In genomic region chr14:55605793-55606192, GRCh38 we compare ENCODE assay signal across 17 cellular contexts. TPM values are rescaled to one million over a fixed set of nuclear protein-coding genes. Genes with fewer than 3 reads are reported as not detected.
DNase-seq lines count a peak whose midpoint lies in the region; ATAC-seq, FAIRE-seq and TF ChIP-seq lines count a peak whose summit lies in the region.
"Had no signal": no experiment of that assay in that cellular context is flagged by ENCODE, and none has a peak within 500 bp of the region (broad histone marks: within the 10 kb centered on the region; RNA-seq: fewer than 3 reads in every experiment).

No MANE protein-coding gene starts in this region.

- no peaks in the 10 kb centered on the region for H3K9me3 Mint-ChIP-seq in MCF 10A (ENCODE audit: unreplicated experiment)
- H3K9me3 Mint-ChIP-seq: activated T-cell treated with anti-CD3 and anti-CD28 coated beads, Interleukin-2, amount 50 U/mL, for 4 hours had no signal

- no peak for TF ChIP-seq RAD21 in SK-N-SH (IDR thresholded peaks at IDR 0.05; ENCODE audit: low read length)

- H3K9me2 ChIP-seq in SK-N-SH: no peaks in the 10 kb centered on the region

- ATAC-seq in esophagus mucosa: no peak
- ATAC-seq: activated T-cell treated with anti-CD3 and anti-CD28 coated beads, Interleukin-2, amount 50 U/mL, for 4 hours had no signal

- H3K4me3 ChIP-seq in breast epithelium (no peak overlapping the region), SK-N-SH (ENCODE audit: low read depth in 2 of 2, low read length in 1 of 2) (no peak overlapping the region)

- FAIRE-seq in islet of Langerhans (lab: Jason Lieb, UNC) (peak; percentile 33), urothelium cell line (lab: Jason Lieb, UNC) (peak; percentile 89)

- no peak for TF ChIP-seq POLR2A in breast epithelium (IDR thresholded peaks at IDR 0.05)

- H3K27me3 Mint-ChIP-seq in MCF 10A (ENCODE audit: insufficient read depth, unreplicated experiment): no peaks in the 10 kb centered on the region

- H3K27ac Mint-ChIP-seq in MCF 10A (ENCODE audit: low read depth, unreplicated experiment): peak overlapping the region; percentile 50

- H3K4me2 ChIP-seq in SK-N-SH: no peak overlapping the region

- H3K27ac ChIP-seq in breast epithelium (no peak overlapping the region), SK-N-SH (ENCODE audit: low read depth in 2 of 2, low read length in 1 of 2) (no peak overlapping the region)

- H3F3A ChIP-seq in SK-N-SH (replicated peaks; ENCODE audit: insufficient read depth): peaks cover 21% of the 10 kb centered on the region

- H3K9me3 ChIP-seq in breast epithelium (no peaks in the 10 kb centered on the region), SK-N-SH (no peaks in the 10 kb centered on the region)

- intact Hi-C loops in MCF 10A (cut with micrococcal nuclease) (no loop called here), breast epithelium (cut with DNase I; ENCODE audit: low total_unique reads) (no loop called here)

- no peak for TF ChIP-seq CTCF in MCF 10A (IDR thresholded peaks at IDR 0.05; ENCODE audit: unreplicated experiment)
- TF ChIP-seq CTCF in breast epithelium (IDR thresholded peaks at IDR 0.05): no peak
- TF ChIP-seq CTCF in SK-N-SH (IDR thresholded peaks at IDR 0.05): no peak

- 15% methylated on average over 1 of the region's 1 CpG for WGBS in SK-N-SH (ENCODE audit: low lambda C conversion rate)

- H3K4me3 Mint-ChIP-seq in MCF 10A (ENCODE audit: unreplicated experiment): no peak overlapping the region
- H3K4me3 Mint-ChIP-seq: activated T-cell treated with anti-CD3 and anti-CD28 coated beads, Interleukin-2, amount 50 U/mL, for 4 hours had no signal

- DNase-seq in MCF 10A (ENCODE audit: unreplicated experiment): no peak
- DNase-seq in breast epithelium (ENCODE audit: low spot score in 2 of 2): no peak
- DNase-seq in SK-N-SH: no peak
- DNase-seq in urothelium cell line (ENCODE audit: low spot score): peak; percentile 37
- no peak for DNase-seq in SHP77 treated with DMSO at 0.1 percent for 48 hours (lab: John Stamatoyannopoulos, UW)
- DNase-seq in HK-2 (ENCODE audit: unreplicated experiment): no peak
- DNase-seq: 8988T; activated CD4-positive, alpha-beta T cell treated with anti-CD3 and anti-CD28 coated beads, Interleukin-2, amount 50 U/mL, for 1 hour; activated T-cell treated with anti-CD3 and anti-CD28 coated beads, Interleukin-2, amount 50 U/mL, for 4 hours; cortex of kidney; H7; NCI-H1105; NCI-H524 treated with DMSO at 0.1 percent for 48 hours; nucleus accumbens; T1000 had no signal

- H3K36me3 ChIP-seq in breast epithelium (no peaks in the 10 kb centered on the region), SK-N-SH (replicated peaks in 1 of 2; ENCODE audit: control insufficient read depth in 1 of 2, insufficient read depth in 2 of 2, low read length in 1 of 2) (no peaks in the 10 kb centered on the region)

- no TSS peak for BruUV-seq in MCF 10A (replicated peaks; lab: Mats Ljungman, UMichigan)

- peaks cover 96% of the 10 kb centered on the region for H3K79me2 ChIP-seq in SK-N-SH (ENCODE audit: insufficient read depth)

- H3K4me1 Mint-ChIP-seq in MCF 10A (ENCODE audit: insufficient read depth, unreplicated experiment): peaks cover 27% of the 10 kb centered on the region

- H2AFZ ChIP-seq in SK-N-SH (ENCODE audit: low read depth): no peak overlapping the region

- H4K20me1 ChIP-seq in SK-N-SH (ENCODE audit: insufficient read depth): peaks cover 65% of the 10 kb centered on the region

- POLR2A ChIA-PET in MCF 10A (lab: Yijun Ruan, JAX): interaction anchor here (0.6 to 1.7 kb wide), 9 partner anchors 10 to 174 kb away, joined by 3 to 10 read pairs (median 3); no protein-coding TSS in a partner anchor
- POLR2A ChIA-PET in SK-N-SH (lab: Yijun Ruan, JAX): no interaction called here

- TF ChIP-seq EP300 in SK-N-SH (IDR thresholded peaks at IDR 0.05; ENCODE audit: borderline replicate concordance in 1 of 2, low read depth in 1 of 2, low read length in 1 of 2): no peak

- CTCF ChIA-PET in MCF 10A (lab: Yijun Ruan, JAX): interaction anchor here (0.7 to 2.4 kb wide), 3 partner anchors 24 to 168 kb away, joined by 4 to 9 read pairs (median 5); no protein-coding TSS in a partner anchor
- CTCF ChIA-PET in SK-N-SH (lab: Yijun Ruan, JAX): interaction anchor here (1.2 to 1.9 kb wide), 2 partner anchors 60 to 168 kb away, joined by 3 to 6 read pairs; no protein-coding TSS in a partner anchor

- H3K27me3 ChIP-seq in breast epithelium (no peaks in the 10 kb centered on the region), SK-N-SH (ENCODE audit: insufficient read depth) (no peaks in the 10 kb centered on the region)

- no peak overlapping the region for H3K9ac ChIP-seq in SK-N-SH

- H3K4me1 ChIP-seq in breast epithelium (no peaks in the 10 kb centered on the region), SK-N-SH (ENCODE audit: control insufficient read depth in 1 of 2, insufficient read depth in 2 of 2, low read depth in 1 of 2, low read length in 1 of 2) (peaks cover 0 to 40% of the 10 kb centered on the region in 2 experiments; a peak in 2 of 4 replicates)

- H3K36me3 Mint-ChIP-seq in MCF 10A (ENCODE audit: insufficient read depth, unreplicated experiment): peaks cover 6% of the 10 kb centered on the region

TF ChIP-seq in SK-N-SH, 30 proteins besides CTCF, POLR2A, EP300 and RAD21:
- no peak for TF ChIP-seq GATA2 (CRISPR knock-in tag; IDR thresholded peaks at IDR 0.05)
- TF ChIP-seq POLR2AphosphoS5 (IDR thresholded peaks at IDR 0.05; ENCODE audit: low read depth, low read length): no peak
- TF ChIP-seq ELF1 (IDR thresholded peaks at IDR 0.05): no peak
- no peak for TF ChIP-seq SIN3A (IDR thresholded peaks at IDR 0.05; ENCODE audit: borderline replicate concordance, low read depth, low read length)
- TF ChIP-seq IRF3 (IDR thresholded peaks at IDR 0.05; ENCODE audit: low read depth, low read length): no peak
- 0 out of 2 replicates have a peak, but pooled peaks have one; percentile 14 for TF ChIP-seq RXRA (IDR thresholded peaks at IDR 0.05; ENCODE audit: borderline replicate concordance, low read depth)
- TF ChIP-seq TEAD4 (IDR thresholded peaks at IDR 0.05; ENCODE audit: borderline replicate concordance, insufficient read depth): peak; percentile 65
- TF ChIP-seq MEF2A (IDR thresholded peaks at IDR 0.05; ENCODE audit: borderline replicate concordance, low read depth): no peak
- TF ChIP-seq USF1 (IDR thresholded peaks at IDR 0.05; ENCODE audit: borderline replicate concordance, low read depth): no peak
- no peak; the same call in 1 of the 2 replicates for TF ChIP-seq PBX3 (IDR thresholded peaks at IDR 0.05)
- no peak; the same call in 1 of the 2 replicates for TF ChIP-seq TCF12 (IDR thresholded peaks at IDR 0.05)

RNA-seq across cellular contexts. Expression of gene KTN1, which starts 25.8 kb away (rescaled TPM):
- 165 and 180 TPM in 2 replicates for total RNA-seq in MCF 10A (2022)
- 100 to 1,000 TPM; 142 to 215 (median 182) TPM for total RNA-seq in breast epithelium
- polyA plus RNA-seq in SK-N-SH (2012; rRNA removed): 39.5 and 46.1 TPM in 2 replicates
- polyA plus RNA-seq in SK-N-SH (2012; cell fraction: cytosol; rRNA removed): 62.4 and 89.8 TPM in 2 replicates
- 18.5 and 45.8 TPM in 2 replicates for polyA plus RNA-seq in SK-N-SH (2012; cell fraction: nucleus; rRNA removed)
- 80.7 TPM for total RNA-seq in esophagus mucosa
